10 cellular contexts compared by ENCODE assay signal in the genomic region with DNA sequence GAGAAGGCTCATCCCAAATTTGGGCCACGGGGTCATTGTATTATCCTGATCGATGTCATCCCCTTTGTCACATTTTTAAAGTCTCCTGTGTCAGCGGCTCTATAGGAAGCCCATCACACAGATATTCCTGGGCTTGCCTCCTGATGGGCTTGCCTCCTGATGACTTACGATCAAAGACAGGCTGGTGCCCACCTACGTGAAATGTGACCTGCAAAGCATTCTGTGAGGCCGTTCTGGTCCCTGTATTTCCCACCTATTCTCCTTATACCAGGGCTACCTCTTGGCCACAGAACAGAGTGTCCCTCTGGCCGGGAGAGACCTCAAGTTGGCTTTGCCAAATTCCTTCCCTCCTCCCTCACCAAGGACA.
"Had no signal": no experiment of that assay in that cellular context is flagged by ENCODE, and none has a peak within 500 bp of the region (broad histone marks: within the 10 kb centered on the region; RNA-seq: fewer than 3 reads in every experiment).

No MANE protein-coding gene starts in this region.

- H3K9me3 ChIP-seq: thyroid gland, vagina had no signal

- ATAC-seq: activated CD8-positive, alpha-beta T cell treated with anti-CD3 and anti-CD28 coated beads, Interleukin-2, amount 10 ng/mL, durations not matched to agents 7 days and 5 days had no signal

- H3K27me3 Mint-ChIP-seq: activated CD4-positive, alpha-beta T cell treated with anti-CD3 and anti-CD28 coated beads for 36 hours had no signal

- H3K36me3 ChIP-seq: thyroid gland, vagina had no signal

- DNase-seq: activated CD8-positive, alpha-beta memory T cell treated with anti-CD3 and anti-CD28 coated beads, Interleukin-2, amount 50 U/mL, for 48 hours; activated CD8-positive, alpha-beta T cell treated with anti-CD3 and anti-CD28 coated beads, Interleukin-2, amount 10 ng/mL, durations not matched to agents 7 days and 5 days; activated naive CD4-positive, alpha-beta T cell; T1000; thyroid gland had no signal

- H3K27ac Mint-ChIP-seq: activated CD4-positive, alpha-beta T cell treated with anti-CD3 and anti-CD28 coated beads for 36 hours; activated CD8-positive, alpha-beta T cell treated with anti-CD3 and anti-CD28 coated beads, Interleukin-2, amount 10 ng/mL, durations not matched to agents 7 days and 5 days; activated T-helper 1 cell treated with anti-CD3 and anti-CD28 coated beads, Interleukin-12 subunit alpha, Interleukin-12 subunit beta, Interleukin-2, Interleukin-4 antibody, amounts not matched to agents 30 ng/mL and 10 ng/mL and 1 ng/mL, durations not matched to agents 14 hours and 24 hours and 36 hours had no signal

- H3K4me3 ChIP-seq: thyroid gland, vagina had no signal

- H3K27ac ChIP-seq: thyroid gland, vagina, VCaP had no signal

- H3K9me3 Mint-ChIP-seq: activated T-helper 1 cell treated with anti-CD3 and anti-CD28 coated beads, Interleukin-12 subunit alpha, Interleukin-12 subunit beta, Interleukin-2, Interleukin-4 antibody, amounts not matched to agents 30 ng/mL and 10 ng/mL and 1 ng/mL, durations not matched to agents 14 hours and 24 hours and 36 hours; central memory CD8-positive, alpha-beta T cell had no signal

- H3K4me3 Mint-ChIP-seq: activated CD4-positive, alpha-beta T cell treated with anti-CD3 and anti-CD28 coated beads for 36 hours; activated CD8-positive, alpha-beta T cell treated with anti-CD3 and anti-CD28 coated beads, Interleukin-2, amount 10 ng/mL, durations not matched to agents 7 days and 5 days; activated T-helper 1 cell treated with anti-CD3 and anti-CD28 coated beads, Interleukin-12 subunit alpha, Interleukin-12 subunit beta, Interleukin-2, Interleukin-4 antibody, amounts not matched to agents 30 ng/mL and 10 ng/mL and 1 ng/mL, durations not matched to agents 14 hours and 24 hours and 36 hours; central memory CD8-positive, alpha-beta T cell had no signal

- H3K4me1 Mint-ChIP-seq: activated CD4-positive, alpha-beta T cell treated with anti-CD3 and anti-CD28 coated beads for 36 hours; central memory CD8-positive, alpha-beta T cell had no signal

- H3K4me1 ChIP-seq: thyroid gland had no signal

- H3K27me3 ChIP-seq: thyroid gland, vagina had no signal
